8 cellular contexts compared by ENCODE assay signal in the genomic region with DNA sequence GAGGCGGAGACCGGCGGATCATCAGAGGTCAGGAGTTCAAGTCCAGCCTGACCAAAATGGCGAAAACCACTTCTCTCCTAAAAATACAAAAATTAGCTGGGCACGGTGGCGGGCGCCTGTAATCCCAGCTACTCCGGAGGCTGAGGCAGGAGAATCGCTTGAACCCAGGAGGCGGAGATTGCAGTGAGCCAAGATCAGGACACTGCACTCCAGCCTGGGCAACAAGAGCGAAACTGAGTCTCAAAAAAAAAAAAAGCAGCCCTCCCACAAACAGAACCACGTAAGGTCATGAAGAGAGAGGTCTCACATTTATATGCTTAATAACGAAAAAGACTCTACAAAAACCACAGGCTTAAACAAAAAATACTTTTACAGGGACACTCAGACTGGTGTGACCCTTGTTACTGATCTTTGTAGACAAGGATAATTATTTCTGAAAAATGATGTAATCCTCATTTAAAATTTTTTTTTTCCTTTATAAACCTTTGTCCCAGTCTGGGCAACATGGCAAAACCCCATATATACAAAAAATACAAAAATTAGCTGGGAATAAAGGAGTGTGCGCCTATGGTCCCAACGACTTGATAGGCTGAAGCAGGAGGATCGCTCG. TPM values are rescaled to one million over a fixed set of nuclear protein-coding genes. Genes with fewer than 3 reads are reported as not detected.
A peak's percentile ranks its signal among the peaks of the same experiment; 100 is the strongest.
DNase-seq lines count a peak whose midpoint lies in the region; TF ChIP-seq lines count a peak whose summit lies in the region.

No MANE protein-coding gene starts in this region.

- H3K4me3 ChIP-seq in PC-9 (peak overlapping the region; percentile 64), osteoblast (ENCODE audit: insufficient read depth, low read length) (peak overlapping the region; percentile 96)

- H3K27ac ChIP-seq in PC-9 (peak overlapping the region; percentile 61), epithelial cell of prostate (peak overlapping the region; percentile 59), osteoblast (ENCODE audit: low read depth, low read length) (peak overlapping the region; percentile 82)

- H4K20me1 ChIP-seq in PC-9 (ENCODE audit: insufficient read depth) = no peaks in the 10 kb centered on the region
- H4K20me1 ChIP-seq in osteoblast (ENCODE audit: insufficient read depth, low read length) = no peaks in the 10 kb centered on the region

- H3K4me3 Mint-ChIP-seq in CD14-positive monocyte = peak overlapping the region; percentile 85 to 94

- peaks cover 0 to 12% (median 2%) of the 10 kb centered on the region in 7 donors for H3K9me3 Mint-ChIP-seq in CD14-positive monocyte

- no peaks in the 10 kb centered on the region for H3K27me3 ChIP-seq in PC-9 (ENCODE audit: insufficient read depth, low read depth)
- no peaks in the 10 kb centered on the region for H3K27me3 ChIP-seq in osteoblast (ENCODE audit: insufficient read depth, low read length)

- intact Hi-C loops in CD14-positive monocyte (cut with micrococcal nuclease) = loop anchor here in 1 of 2 donors (5.0 kb wide), 1 partner anchor 103 kb away; a partner anchor contains a TSS
- intact Hi-C loops in PC-9 (cut with micrococcal nuclease; ENCODE audit: unreplicated experiment) = loop anchor here (2.0 kb wide), 1 partner anchor 45 kb away; a partner anchor contains a TSS

- BruUV-seq in PC-9 (replicated peaks; lab: Mats Ljungman, UMichigan) = TSS peak; percentile 77

- peaks cover 26% of the 10 kb centered on the region for H3K4me1 Mint-ChIP-seq in CD14-positive monocyte

- CTCF ChIA-PET in PC-9 (lab: Charles Lee) = no interaction called here

- H3K27ac Mint-ChIP-seq in CD14-positive monocyte = peak overlapping the region; percentile 95 to 99 (median 97)

- H3K4me2 ChIP-seq in PC-9 (peak overlapping the region; percentile 74), osteoblast (ENCODE audit: insufficient read depth, low read length) (peak overlapping the region; percentile 97)

- H3K27me3 Mint-ChIP-seq in CD14-positive monocyte (ENCODE audit: low read depth in 3 of 3) = peaks cover 0 to 11% (median 0%) of the 10 kb centered on the region in 3 donors

- peak overlapping the region; percentile 87 for H2AFZ ChIP-seq in PC-9
- peak overlapping the region; percentile 93 for H2AFZ ChIP-seq in osteoblast (ENCODE audit: low read length)

- H3K36me3 ChIP-seq in PC-9 (ENCODE audit: low read depth) = no peaks in the 10 kb centered on the region
- H3K36me3 ChIP-seq in osteoblast (ENCODE audit: insufficient read depth, low read length) = no peaks in the 10 kb centered on the region

- H3K9me3 ChIP-seq in PC-9 (ENCODE audit: insufficient read depth, low read depth) = no peaks in the 10 kb centered on the region
- no peaks in the 10 kb centered on the region for H3K9me3 ChIP-seq in osteoblast (ENCODE audit: low read depth, low read length)

- DNase-seq in CD14-positive monocyte (ENCODE audit: low spot score) = no peak
- no peak for DNase-seq in PC-9
- no peak for DNase-seq in epithelial cell of prostate (ENCODE audit: low read depth, low spot score)
- no peak for DNase-seq in osteoblast (ENCODE audit: insufficient read length, low spot score, missing footprints)
- no peak for DNase-seq in kidney tubule cell (ENCODE audit: low spot score)
- no peak for DNase-seq in effector CD4-positive, alpha-beta T cell
- DNase-seq in NCI-H146 (lab: John Stamatoyannopoulos, UW) = no peak
- DNase-seq in NCI-H2196 treated with DMSO at 0.1 percent for 48 hours (lab: John Stamatoyannopoulos, UW; ENCODE audit: unreplicated experiment) = no peak

- peaks cover 15% of the 10 kb centered on the region for H3K79me2 ChIP-seq in PC-9 (ENCODE audit: low read depth)
- H3K79me2 ChIP-seq in osteoblast (ENCODE audit: insufficient read depth, low read length) = peaks cover 26% of the 10 kb centered on the region

- H3K4me1 ChIP-seq in PC-9 (replicated peaks; ENCODE audit: insufficient read depth) (no peaks in the 10 kb centered on the region; the same call in 1 of the 2 replicates), osteoblast (ENCODE audit: insufficient read depth, low read length) (peaks cover 15% of the 10 kb centered on the region)

- no peak for TF ChIP-seq CTCF in CD14-positive monocyte (IDR thresholded peaks at IDR 0.05)
- TF ChIP-seq CTCF in PC-9 (conservative IDR thresholded peaks at IDR 0.05) = no peak
- TF ChIP-seq CTCF in osteoblast (IDR thresholded peaks at IDR 0.05; ENCODE audit: extremely low read depth, low read depth, low read length) = no peak

- H3K36me3 Mint-ChIP-seq in CD14-positive monocyte = peaks cover 2 to 3% of the 10 kb centered on the region in 2 donors

- H3F3A ChIP-seq in PC-9 (ENCODE audit: insufficient read depth, low read depth) = peaks cover 11% of the 10 kb centered on the region; the same call in 1 of the 2 replicates

- POLR2A ChIA-PET in PC-9 (lab: Charles Lee; ENCODE audit: unreplicated experiment) = no interaction called here

- no peaks in the 10 kb centered on the region for H3K9me2 ChIP-seq in PC-9 (ENCODE audit: insufficient read depth)

RNA-seq across cellular contexts. Expression of a gene that starts 0.9 kb away (rescaled TPM):
- 1 to 10 TPM in 1 of 2 donors, under 1 TPM in 1; 0.30 to 1.0 TPM for polyA plus RNA-seq in CD14-positive monocyte
- 2.1 and 2.5 TPM in 2 replicates for total RNA-seq in PC-9 (2021)
- 3.5 and 5.8 TPM in 2 replicates for total RNA-seq in osteoblast

RNA-seq across cellular contexts. Expression of a gene that starts 31.7 kb away (rescaled TPM):
- polyA plus RNA-seq in CD14-positive monocyte = not detected
- total RNA-seq in PC-9 (2021) = 0.90 and 1.1 TPM in 2 replicates
- under 0.01 and 0.72 TPM in 2 replicates for total RNA-seq in osteoblast

RNA-seq across cellular contexts. Expression of a gene that starts 45.0 kb away (rescaled TPM):
- 1 to 10 TPM; 1.9 to 2.1 TPM for polyA plus RNA-seq in CD14-positive monocyte
- total RNA-seq in PC-9 (2021) (2.6 TPM in 2 replicates), osteoblast (5.4 and 6.5 TPM in 2 replicates)
